In the genomic region with DNA sequence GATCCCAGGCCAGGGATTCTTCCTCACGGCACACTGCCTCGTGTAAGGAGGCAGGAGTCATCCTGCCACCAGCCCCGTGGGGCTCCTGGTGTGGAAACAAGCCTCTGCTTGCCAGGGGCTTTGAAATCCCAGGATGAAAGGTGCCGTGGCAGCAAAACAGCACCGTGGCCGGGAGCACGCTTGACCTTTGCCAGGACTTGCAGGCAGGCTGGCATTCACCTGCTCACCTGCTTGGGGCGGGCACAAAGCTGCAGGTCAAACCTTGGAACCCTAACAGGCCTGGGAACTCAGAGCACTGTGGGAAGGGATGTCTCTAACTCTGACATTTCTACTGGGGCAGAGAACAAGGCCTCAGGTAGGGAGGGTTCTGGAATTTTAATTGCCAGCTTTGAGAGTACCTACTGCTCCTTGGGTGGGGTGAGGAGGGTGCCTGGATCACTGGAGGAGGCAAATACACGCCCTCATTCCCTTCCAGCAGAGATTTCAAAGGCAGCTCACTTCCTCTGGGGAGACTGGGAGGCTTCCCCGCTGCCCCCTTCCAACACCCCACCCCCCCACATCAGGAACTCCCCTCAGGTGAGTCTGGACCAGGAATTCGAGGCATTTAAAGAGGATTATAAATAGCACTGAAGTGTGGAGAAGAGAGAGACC, we compare ENCODE assay signal across 10 cellular contexts. TPM values are rescaled to one million over a fixed set of nuclear protein-coding genes. Genes with fewer than 3 reads are reported as not detected.
DNase-seq lines count a peak whose midpoint lies in the region; ATAC-seq and TF ChIP-seq lines count a peak whose summit lies in the region.
"Had no signal": no experiment of that assay in that cellular context is flagged by ENCODE, and none has a peak within 500 bp of the region (broad histone marks: within the 10 kb centered on the region; RNA-seq: fewer than 3 reads in every experiment).

No MANE protein-coding gene starts in this region.

- no peak overlapping the region for H3K9ac ChIP-seq in parathyroid adenoma

- peak overlapping the region; percentile 84 for H3K4me2 ChIP-seq in parathyroid adenoma (ENCODE audit: low read length)

- H3K9me3 ChIP-seq in Peyer's patch (no peaks in the 10 kb centered on the region), parathyroid adenoma (ENCODE audit: control insufficient read depth, low read length) (no peaks in the 10 kb centered on the region), aorta (ENCODE audit: control insufficient read depth, low read length) (no peaks in the 10 kb centered on the region)

- peak overlapping the region; percentile 76 to 99 (median 90) for H3K27ac ChIP-seq in Peyer's patch
- H3K27ac ChIP-seq in parathyroid adenoma = peak overlapping the region; percentile 81
- H3K27ac ChIP-seq in aorta (ENCODE audit: low read depth in 1 of 2, low read length in 2 of 2) = peak overlapping the region in 1 of 2 donors; percentile 62

- peak overlapping the region in 5 of 7 donors; percentile 75 to 91 (median 90) for H3K27ac Mint-ChIP-seq in CD14-positive monocyte

- H3K36me3 ChIP-seq in Peyer's patch (peaks cover 0 to 3% (median 0%) of the 10 kb centered on the region in 3 donors), parathyroid adenoma (ENCODE audit: control insufficient read depth, insufficient read depth, low read length) (no peaks in the 10 kb centered on the region), aorta (ENCODE audit: control insufficient read depth in 1 of 2, insufficient read depth in 2 of 2, low read length in 1 of 2) (no peaks in the 10 kb centered on the region)

- peak overlapping the region; percentile 85 to 94 for H3K4me3 Mint-ChIP-seq in CD14-positive monocyte

- intact Hi-C loops in CD14-positive monocyte (cut with micrococcal nuclease) (loop anchor here in 1 of 2 donors (2.0 to 5.0 kb wide), 2 partner anchors 18 to 206 kb away; no protein-coding TSS in a partner anchor), aorta (cut with DNase I) (loop anchor here in 1 of 2 donors (5.0 kb wide), 1 partner anchor 39 kb away; no protein-coding TSS in a partner anchor)

- TF ChIP-seq POLR2A in Peyer's patch (IDR thresholded peaks at IDR 0.05) = peak in 1 of 2 donors; percentile 57

- peaks cover 77% of the 10 kb centered on the region for H3K4me1 Mint-ChIP-seq in CD14-positive monocyte

- H2AFZ ChIP-seq in parathyroid adenoma = no peak overlapping the region

- H3K4me3 ChIP-seq in Peyer's patch (peak overlapping the region in 3 of 4 donors; percentile 66 to 90 (median 72)), fibroblast of mammary gland (ENCODE audit: control insufficient read depth, low read depth, low read length) (peak overlapping the region; percentile 77), parathyroid adenoma (ENCODE audit: low read depth, low read length) (peak overlapping the region; percentile 62), aorta (ENCODE audit: low read length in 2 of 2) (peak overlapping the region in 1 of 2 donors; percentile 50)

- no peak for TF ChIP-seq CTCF in CD14-positive monocyte (IDR thresholded peaks at IDR 0.05)
- no peak for TF ChIP-seq CTCF in Peyer's patch (IDR thresholded peaks at IDR 0.05)
- TF ChIP-seq CTCF in fibroblast of mammary gland (conservative IDR thresholded peaks at IDR 0.05; ENCODE audit: control insufficient read depth, insufficient read depth, low read depth, low read length) = no peak
- no peak for TF ChIP-seq CTCF in parathyroid adenoma (IDR thresholded peaks at IDR 0.05)

- DNase-seq in CD14-positive monocyte (ENCODE audit: low spot score) (no peak), Peyer's patch (peak in 2 of 3 donors; percentile 78 to 82), fibroblast of mammary gland (ENCODE audit: low read depth) (no peak), T1000 (lab: John Stamatoyannopoulos, UW) (no peak), 8988T (no peak), aorta (no peak)
- DNase-seq: activated naive CD4-positive, alpha-beta T cell; natural killer cell had no signal

- H3K27me3 ChIP-seq in Peyer's patch (no peaks in the 10 kb centered on the region), parathyroid adenoma (ENCODE audit: control insufficient read depth, insufficient read depth, low read length) (no peaks in the 10 kb centered on the region), aorta (ENCODE audit: control insufficient read depth in 1 of 2, insufficient read depth in 2 of 2, low read length in 1 of 2) (no peaks in the 10 kb centered on the region)

- ATAC-seq in aorta (ENCODE audit: low FRiP score) (no peak), HG03520 (IDR thresholded peaks at IDR 0.05; ENCODE audit: unreplicated experiment) (no peak)
- ATAC-seq: natural killer cell had no signal

- H3K27me3 Mint-ChIP-seq in CD14-positive monocyte (ENCODE audit: low read depth in 3 of 3) = no peaks in the 10 kb centered on the region

- H3K79me2 ChIP-seq in parathyroid adenoma = peaks cover 5% of the 10 kb centered on the region

- peaks cover 11 to 56% (median 16%) of the 10 kb centered on the region in 4 donors for H3K4me1 ChIP-seq in Peyer's patch
- peaks cover 20% of the 10 kb centered on the region for H3K4me1 ChIP-seq in parathyroid adenoma
- H3K4me1 ChIP-seq in aorta (ENCODE audit: control insufficient read depth in 1 of 2, insufficient read depth in 2 of 2, low read length in 2 of 2) = no peaks in the 10 kb centered on the region

- WGBS in aorta, 2 donors = 28% methylated on average over 11 of the region's 11 CpGs

- H3K9me3 Mint-ChIP-seq in CD14-positive monocyte = peaks cover 0 to 2% (median 0%) of the 10 kb centered on the region in 7 donors
- H3K9me3 Mint-ChIP-seq: natural killer cell had no signal

- peaks cover 30 to 35% of the 10 kb centered on the region in 2 donors for H3K36me3 Mint-ChIP-seq in CD14-positive monocyte
- H3K36me3 Mint-ChIP-seq: natural killer cell had no signal

RNA-seq across cellular contexts. Expression of a gene that starts 45.6 kb away (rescaled TPM):
- polyA plus RNA-seq in CD14-positive monocyte (under 1 TPM in 1 of 2 donors, not detected in 1; 0.59 TPM), aorta (10 to 100 TPM in 1 of 2 donors, 1 to 10 TPM in 1; 6.6 to 20.7 TPM)
- total RNA-seq in Peyer's patch (10 to 100 TPM in 2 of 4 donors, 1 to 10 TPM in 2; 4.4 to 90.8 (median 12.6) TPM), aorta (10 to 100 TPM; 50.0 to 69.0 TPM)

Comparison
In these comparisons a context has a peak if more than half of its experiments do, and no peak if none do; other contexts are left out.
1. DNase-seq: peak in Peyer's patch (2 of 3); none in CD14-positive monocyte (single experiment), fibroblast of mammary gland (single experiment), T1000 (single experiment), 8988T (single experiment) and aorta (0 of 2).